In genomic region chr20:53899351-53900167, GRCh38 we compare ENCODE assay signal across 8 cellular contexts.
A peak's percentile ranks its signal among the peaks of the same experiment; 100 is the strongest.
DNase-seq lines count a peak whose midpoint lies in the region; ATAC-seq and TF ChIP-seq lines count a peak whose summit lies in the region.

No MANE protein-coding gene starts in this region.

- H3K27me3 ChIP-seq in gastroesophageal sphincter: no peaks in the 10 kb centered on the region

- H3K4me1 ChIP-seq in gastroesophageal sphincter: peaks cover 2 to 35% (median 16%) of the 10 kb centered on the region in 3 donors

- no peak for TF ChIP-seq POLR2A in gastroesophageal sphincter (IDR thresholded peaks at IDR 0.05)

- TF ChIP-seq CTCF in gastroesophageal sphincter (IDR thresholded peaks at IDR 0.05): no peak

- WGBS in gastroesophageal sphincter (ENCODE audit: low coverage in 1 of 2), 2 donors: 32 to 57% methylated on average over 2 to 5 of the region's 8 CpGs

- ATAC-seq in GM19452 (IDR thresholded peaks at IDR 0.05; ENCODE audit: unreplicated experiment) (peak; percentile 88), HG03558 (IDR thresholded peaks at IDR 0.05; ENCODE audit: extremely low read depth, unreplicated experiment) (peak; percentile 61), gastroesophageal sphincter (peak; percentile 54), left lobe of liver (no peak)

- H3K4me3 ChIP-seq in gastroesophageal sphincter: no peak overlapping the region

- no peak for TF ChIP-seq EP300 in gastroesophageal sphincter (IDR thresholded peaks at IDR 0.05)

- H3K9me3 ChIP-seq in gastroesophageal sphincter: no peaks in the 10 kb centered on the region

- DNase-seq in CD1c-positive myeloid dendritic cell (ENCODE audit: extremely low spot score) (peak; percentile 86), activated T-cell treated with anti-CD3 and anti-CD28 coated beads for 1 hour (ENCODE audit: low read depth) (peak; percentile 50), left lobe of liver (ENCODE audit: low spot score) (no peak)
- peak; percentile 52 for DNase-seq in stimulated activated CD4-positive, alpha-beta T cell treated with anti-CD3 and anti-CD28 coated beads, Interleukin-12 subunit alpha, Interleukin-12 subunit beta, amount 100 ng/mL, for 4 hours

- H3K27ac ChIP-seq in gastroesophageal sphincter: peak overlapping the region in 3 of 4 donors; percentile 15 to 64 (median 43)

- H3K36me3 ChIP-seq in gastroesophageal sphincter: no peaks in the 10 kb centered on the region

TF ChIP-seq in PFSK-1, 5 proteins besides CTCF, POLR2A, EP300 and RAD21:
- TF ChIP-seq SIN3A (IDR thresholded peaks at IDR 0.05; ENCODE audit: borderline replicate concordance, insufficient read depth, low read length) (peak; percentile 58; the same call in 1 of the 2 replicates), REST (IDR thresholded peaks at IDR 0.05; ENCODE audit: insufficient read depth in 1 of 2, low read depth in 2 of 2, low read length in 2 of 2) (no peak; a peak in 1 of 4 replicates), POLR2AphosphoS5 (IDR thresholded peaks at IDR 0.05; ENCODE audit: low read depth, low read length) (no peak; the same call in 1 of the 2 replicates), FOXP2 (optimal IDR thresholded peaks at IDR 0.05; ENCODE audit: borderline replicate concordance, extremely low read depth, extremely low read length, insufficient read depth) (no peak), TAF1 (IDR thresholded peaks at IDR 0.05; ENCODE audit: borderline replicate concordance, insufficient read depth, low read length) (no peak)
